ENCODE assay signal across 8 cellular contexts in genomic region chr6:44002071-44002590, GRCh38.
DNase-seq lines count a peak whose midpoint lies in the region; ATAC-seq and TF ChIP-seq lines count a peak whose summit lies in the region.

No MANE protein-coding gene starts in this region.

- H3K36me3 Mint-ChIP-seq in activated naive CD8-positive, alpha-beta T cell: no peaks in the 10 kb centered on the region

- intact Hi-C loops in lower leg skin (cut with DNase I; ENCODE audit: low total_unique reads): no loop called here

- H3K27ac ChIP-seq in iPS-20b (ENCODE audit: low read length) (no peak overlapping the region), stomach smooth muscle (ENCODE audit: low read length) (no peak overlapping the region)

- peaks cover 9% of the 10 kb centered on the region for H3K4me1 Mint-ChIP-seq in activated naive CD8-positive, alpha-beta T cell (ENCODE audit: low read depth)

- no peak for TF ChIP-seq CTCF in lower leg skin (IDR thresholded peaks at IDR 0.05)

- H3K9ac ChIP-seq in iPS-20b (ENCODE audit: low read depth, low read length) (peak overlapping the region; percentile 35), stomach smooth muscle (ENCODE audit: low read length in 2 of 2) (no peak overlapping the region)

- no peak overlapping the region for H3K27ac Mint-ChIP-seq in activated naive CD8-positive, alpha-beta T cell

- H3K36me3 ChIP-seq in iPS-20b (ENCODE audit: insufficient read depth, low read depth, low read length) (no peaks in the 10 kb centered on the region), stomach smooth muscle (ENCODE audit: control insufficient read depth in 2 of 2, insufficient read depth in 2 of 2, low read length in 2 of 2) (no peaks in the 10 kb centered on the region)

- no peak for TF ChIP-seq POLR2A in lower leg skin (IDR thresholded peaks at IDR 0.05)

- peaks cover 13% of the 10 kb centered on the region for H3K27me3 Mint-ChIP-seq in activated naive CD8-positive, alpha-beta T cell

- DNase-seq in stimulated activated CD4-positive, alpha-beta T cell treated with anti-CD3 and anti-CD28 coated beads, Interleukin-4, amount 100 ng/mL, for 1 hour: peak; percentile 41
- DNase-seq in stimulated activated CD4-positive, alpha-beta T cell treated with anti-CD3 and anti-CD28 coated beads, Interleukin-4, amount 100 ng/mL, for 24 hours: no peak
- DNase-seq in C1 segment of cervical spinal cord (lab: John Stamatoyannopoulos, UW) (no peak), lower leg skin (ENCODE audit: low spot score in 2 of 2) (no peak)

- no peak for ATAC-seq in GM18907 (IDR thresholded peaks at IDR 0.05; ENCODE audit: unreplicated experiment)

- no peaks in the 10 kb centered on the region for H3K9me3 Mint-ChIP-seq in activated naive CD8-positive, alpha-beta T cell (ENCODE audit: low read depth)

- H3K4me1 ChIP-seq in iPS-20b (ENCODE audit: insufficient read depth, low read length): peaks cover 24% of the 10 kb centered on the region
- peaks cover 26% of the 10 kb centered on the region for H3K4me1 ChIP-seq in stomach smooth muscle (ENCODE audit: control insufficient read depth, insufficient read depth, low read length)

- H3K27me3 ChIP-seq in iPS-20b (ENCODE audit: insufficient read depth, low read length): peaks cover 33% of the 10 kb centered on the region
- peaks cover 0 to 13% of the 10 kb centered on the region in 2 donors for H3K27me3 ChIP-seq in stomach smooth muscle (ENCODE audit: control insufficient read depth in 1 of 2, insufficient read depth in 2 of 2, low read length in 2 of 2)

- H3K4me3 Mint-ChIP-seq in activated naive CD8-positive, alpha-beta T cell: peak overlapping the region; percentile 51

- 2 to 4% methylated on average over 35 of the region's 37 CpGs for WGBS in lower leg skin, 2 donors

- peak overlapping the region; percentile 52 for H3K4me3 ChIP-seq in iPS-20b (ENCODE audit: low read length)
- peak overlapping the region; percentile 31 to 69 for H3K4me3 ChIP-seq in stomach smooth muscle (ENCODE audit: low read length in 2 of 2)
- H3K4me3 ChIP-seq in lower leg skin (ENCODE audit: low read depth, poor library complexity, severe bottlenecking): no peak overlapping the region

- H3K9me3 ChIP-seq in iPS-20b (ENCODE audit: insufficient read depth, low read depth, low read length) (no peaks in the 10 kb centered on the region), stomach smooth muscle (ENCODE audit: control insufficient read depth in 2 of 2, low read length in 2 of 2) (no peaks in the 10 kb centered on the region)
